ENCODE assay signal across 22 cellular contexts in the genomic region with DNA sequence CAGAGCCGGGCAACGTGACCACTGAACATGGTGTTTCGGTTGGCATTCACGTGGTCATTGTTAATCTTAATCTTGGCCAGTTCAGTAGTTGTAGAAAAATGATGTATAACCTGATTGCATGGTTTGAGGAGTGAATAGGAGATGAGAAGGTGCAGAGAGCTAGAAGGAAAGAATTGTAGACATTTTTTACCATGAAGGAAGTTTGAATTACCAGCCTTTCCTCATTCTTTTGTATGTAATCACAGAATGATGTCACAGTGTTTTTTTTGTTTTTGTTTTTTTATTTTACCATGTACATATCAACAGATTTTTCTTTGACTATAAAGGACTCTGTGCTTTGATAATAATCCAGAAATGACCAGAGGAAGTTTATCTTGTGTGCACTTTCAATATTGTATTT.
DNase-seq lines count a peak whose midpoint lies in the region; ATAC-seq, FAIRE-seq and TF ChIP-seq lines count a peak whose summit lies in the region.
"Had no signal": no experiment of that assay in that cellular context is flagged by ENCODE, and none has a peak within 500 bp of the region (broad histone marks: within the 10 kb centered on the region; RNA-seq: fewer than 3 reads in every experiment).

No MANE protein-coding gene starts in this region.

- H3K4me2 ChIP-seq in GM23248 (ENCODE audit: unreplicated experiment) = no peak overlapping the region
- peak overlapping the region; percentile 56 for H3K4me2 ChIP-seq in SU-DHL-6 (ENCODE audit: low read depth, low read length, poor library complexity, severe bottlenecking)
- no peak overlapping the region for H3K4me2 ChIP-seq in smooth muscle cell

- peak; percentile 40 for ATAC-seq in esophagus mucosa
- ATAC-seq: activated CD8-positive, alpha-beta T cell treated with anti-CD3 and anti-CD28 coated beads for 36 hours; activated naive CD8-positive, alpha-beta T cell treated with anti-CD3 and anti-CD28 coated beads, Interleukin-2, amount 50 U/mL, for 24 hours; GM12878 had no signal

- no peak overlapping the region for H3K9ac ChIP-seq in GM23248
- peak overlapping the region; percentile 33; the same call in 1 of the 2 replicates for H3K9ac ChIP-seq in SU-DHL-6 (ENCODE audit: low read length)
- peak overlapping the region; percentile 72 for H3K9ac ChIP-seq in smooth muscle cell (ENCODE audit: low read depth)

- H3K9me2 ChIP-seq in GM23248 (ENCODE audit: insufficient read depth) (no peaks in the 10 kb centered on the region), SU-DHL-6 (replicated peaks; ENCODE audit: insufficient read depth, low read length) (no peaks in the 10 kb centered on the region)

- no peak overlapping the region for H3K27ac ChIP-seq in GM23248
- peak overlapping the region; percentile 98 for H3K27ac ChIP-seq in SU-DHL-6 (ENCODE audit: low read depth, low read length)
- peak overlapping the region; percentile 94 for H3K27ac ChIP-seq in smooth muscle cell (ENCODE audit: low read depth)
- H3K27ac ChIP-seq: breast epithelium, sigmoid colon had no signal

- no peak for TF ChIP-seq POLR2A in H54 (IDR thresholded peaks at IDR 0.05; ENCODE audit: low read depth, low read length)

- H2AFZ ChIP-seq in GM23248 (no peak overlapping the region), SU-DHL-6 (ENCODE audit: low read depth, low read length, severe bottlenecking) (no peak overlapping the region), smooth muscle cell (ENCODE audit: low read depth) (no peak overlapping the region)

- TF ChIP-seq CTCF in SU-DHL-6 (IDR thresholded peaks at IDR 0.05; ENCODE audit: insufficient read depth, low read length, poor library complexity, severe bottlenecking) (no peak), smooth muscle cell (IDR thresholded peaks at IDR 0.05; ENCODE audit: borderline replicate concordance, insufficient read depth, poor library complexity, severe bottlenecking) (no peak)

- in situ Hi-C loops in GM23248 (cut with MboI) = no loop called here

- DNase-seq in GM23248 = peak; percentile 47
- DNase-seq in smooth muscle cell (lab: John Stamatoyannopoulos, UW; ENCODE audit: unreplicated experiment) = no peak
- DNase-seq in H7 = no peak
- DNase-seq in NCI-H2081 treated with DMSO at 0.1 percent for 48 hours (lab: John Stamatoyannopoulos, UW) = no peak
- DNase-seq in H54 (ENCODE audit: insufficient read length, low spot score) = no peak
- no peak for DNase-seq in NCI-H146 (lab: John Stamatoyannopoulos, UW)
- DNase-seq: activated CD8-positive, alpha-beta T cell treated with anti-CD3 and anti-CD28 coated beads for 36 hours; activated gamma-delta T cell; activated naive CD8-positive, alpha-beta T cell treated with anti-CD3 and anti-CD28 coated beads, Interleukin-2, amount 50 U/mL, for 24 hours; activated T-cell treated with anti-CD3 and anti-CD28 coated beads for 4 hours; foreskin melanocyte; immature natural killer cell; NCI-H1105; NCI-H2107; NCI-H524; NK-92 treated with Interleukin-12 subunit alpha and Interleukin-12 subunit beta, amount 100 ng/mL, for 24 hours; posterior cingulate gyrus; sigmoid colon had no signal

- H3K4me3 ChIP-seq in GM23248 (no peak overlapping the region), SU-DHL-6 (ENCODE audit: insufficient read depth, low read length, poor library complexity, severe bottlenecking) (no peak overlapping the region), smooth muscle cell (no peak overlapping the region), H7 (ENCODE audit: insufficient read depth, low read depth, low read length) (no peak overlapping the region)
- H3K4me3 ChIP-seq: breast epithelium, GM12878, sigmoid colon had no signal

- no peaks in the 10 kb centered on the region for H3K9me3 ChIP-seq in GM23248 (ENCODE audit: low read depth)
- H3K9me3 ChIP-seq in SU-DHL-6 (ENCODE audit: insufficient read depth, low read length) = no peaks in the 10 kb centered on the region
- H3K9me3 ChIP-seq in smooth muscle cell (replicated peaks; ENCODE audit: low read depth) = no peaks in the 10 kb centered on the region
- H3K9me3 ChIP-seq: breast epithelium, sigmoid colon had no signal

- H4K20me1 ChIP-seq in GM23248 (ENCODE audit: insufficient read depth) (no peaks in the 10 kb centered on the region), SU-DHL-6 (ENCODE audit: low read depth, low read length) (no peaks in the 10 kb centered on the region), smooth muscle cell (ENCODE audit: low read depth) (no peaks in the 10 kb centered on the region)

- H3K27me3 ChIP-seq in GM23248 (replicated peaks; ENCODE audit: insufficient read depth) (no peaks in the 10 kb centered on the region), SU-DHL-6 (ENCODE audit: low read length) (no peaks in the 10 kb centered on the region), smooth muscle cell (ENCODE audit: low read depth) (no peaks in the 10 kb centered on the region), H7 (ENCODE audit: control insufficient read depth, insufficient read depth, low read length) (no peaks in the 10 kb centered on the region)
- H3K27me3 ChIP-seq: breast epithelium, sigmoid colon had no signal

- FAIRE-seq in H54 (lab: Jason Lieb, UNC) = no peak
- FAIRE-seq: GM12878 had no signal

- H3K79me2 ChIP-seq in GM23248 (ENCODE audit: insufficient read depth) (no peaks in the 10 kb centered on the region), SU-DHL-6 (ENCODE audit: insufficient read depth, low read length) (peaks cover 77% of the 10 kb centered on the region), smooth muscle cell (ENCODE audit: low read depth) (no peaks in the 10 kb centered on the region)

- H3K36me3 ChIP-seq in GM23248 (ENCODE audit: low read depth) = no peaks in the 10 kb centered on the region
- no peaks in the 10 kb centered on the region for H3K36me3 ChIP-seq in SU-DHL-6 (ENCODE audit: low read length)
- H3K36me3 ChIP-seq in smooth muscle cell (ENCODE audit: low read depth) = no peaks in the 10 kb centered on the region
- no peaks in the 10 kb centered on the region for H3K36me3 ChIP-seq in H7 (replicated peaks; ENCODE audit: control insufficient read depth, insufficient read depth, low read length)
- H3K36me3 ChIP-seq: breast epithelium, sigmoid colon had no signal

- H3K4me1 ChIP-seq in GM23248 (ENCODE audit: insufficient read depth) (peaks cover 37% of the 10 kb centered on the region), smooth muscle cell (ENCODE audit: low read depth) (peaks cover 6% of the 10 kb centered on the region)

- peaks cover 26% of the 10 kb centered on the region for H3F3A ChIP-seq in GM23248 (ENCODE audit: insufficient read depth)
- H3F3A ChIP-seq in SU-DHL-6 (ENCODE audit: insufficient read depth) = peaks cover 64% of the 10 kb centered on the region
- peaks cover 22% of the 10 kb centered on the region for H3F3A ChIP-seq in smooth muscle cell (ENCODE audit: low read depth)

- 96% methylated on average over 4 of the region's 4 CpGs for WGBS in GM23248 (ENCODE audit: low coverage in 1 of 2, low lambda C conversion rate in 2 of 2, missing lambda C conversion rate in 2 of 2), 2 experiments
- 84% methylated on average over 4 of the region's 4 CpGs for WGBS in smooth muscle cell (ENCODE audit: low lambda C conversion rate)
